13 cellular contexts compared by ENCODE assay signal in the genomic region with DNA sequence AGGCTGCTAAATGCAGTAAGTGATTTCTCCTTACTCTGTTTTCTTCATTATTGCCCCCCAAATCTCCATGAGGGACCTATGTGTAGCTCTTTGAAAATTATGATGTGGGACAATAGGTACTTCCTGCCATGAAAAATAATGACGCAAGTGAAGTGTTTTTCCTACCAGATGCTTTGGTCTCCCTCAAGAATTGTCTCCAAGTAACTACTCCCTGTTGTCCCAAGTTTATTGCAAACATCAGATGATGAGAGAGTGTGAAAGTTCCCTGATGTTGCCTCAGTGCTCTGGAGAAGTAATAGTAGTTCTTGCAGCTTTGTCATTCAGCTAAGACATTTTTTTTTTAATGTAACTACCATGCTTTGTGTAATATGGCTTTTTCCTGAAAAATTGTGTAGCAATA. TPM values are rescaled to one million over a fixed set of nuclear protein-coding genes. Genes with fewer than 3 reads are reported as not detected.
"Had no signal": no experiment of that assay in that cellular context is flagged by ENCODE, and none has a peak within 500 bp of the region (broad histone marks: within the 10 kb centered on the region; RNA-seq: fewer than 3 reads in every experiment).

No MANE protein-coding gene starts in this region.

- H3K4me1 ChIP-seq: stomach, uterus had no signal

- H3K36me3 ChIP-seq: brain microvascular endothelial cell, uterus had no signal

- DNase-seq: activated CD4-positive, alpha-beta T cell treated with anti-CD3 and anti-CD28 coated beads, Interleukin-2, amount 50 U/mL, for 4 hours; activated T-cell treated with anti-CD3 and anti-CD28 coated beads, Interleukin-2, amount 50 U/mL, for 1 hour; amygdala; brain microvascular endothelial cell; dorsolateral prefrontal cortex; foreskin melanocyte; hippocampal formation; stimulated activated CD4-positive, alpha-beta T cell treated with anti-CD3 and anti-CD28 coated beads, Interleukin-15, amount 100 ng/mL, for 24 hours; stomach; uterus had no signal

- H3K9me3 ChIP-seq: stomach, uterus had no signal

- H3K4me3 ChIP-seq: dorsolateral prefrontal cortex, stomach, uterus had no signal

- H3K27me3 ChIP-seq: brain microvascular endothelial cell, stomach, uterus had no signal

- ATAC-seq: activated CD4-positive, CD25-positive, alpha-beta regulatory T cell treated with anti-CD3 and anti-CD28 coated beads, Interleukin-2, amount 50 U/mL, for 24 hours; esophagus mucosa had no signal

- H3K27ac ChIP-seq: brain microvascular endothelial cell, dorsolateral prefrontal cortex, stomach, uterus had no signal

RNA-seq across cellular contexts. Expression of a gene that starts 37.5 kb away (rescaled TPM):
- total RNA-seq: skeletal muscle tissue had no signal
